ENCODE assay signal across 24 cellular contexts in genomic region chr17:27548369-27548768, GRCh38.
"Had no signal": no experiment of that assay in that cellular context is flagged by ENCODE, and none has a peak within 500 bp of the region (broad histone marks: within the 10 kb centered on the region; RNA-seq: fewer than 3 reads in every experiment).

No MANE protein-coding gene starts in this region.

- H3K4me1 ChIP-seq: parathyroid adenoma, right lobe of liver had no signal

- FAIRE-seq: small intestine, urothelium cell line had no signal

- H3K27me3 ChIP-seq: neutrophil, right lobe of liver, sigmoid colon, stomach, thyroid gland, tibial nerve, upper lobe of left lung, vagina had no signal

- H3K27ac ChIP-seq: neutrophil, parathyroid adenoma, psoas muscle, right lobe of liver, sigmoid colon, thoracic aorta, upper lobe of left lung, vagina had no signal

- DNase-seq: naive thymus-derived CD8-positive, alpha-beta T cell; nephron progenitor cell; psoas muscle; right lobe of liver; sigmoid colon; small intestine; stimulated activated CD4-positive, alpha-beta T cell treated with anti-CD3 and anti-CD28 coated beads, Interleukin-15, amount 100 ng/mL, for 24 hours; stimulated activated CD4-positive, alpha-beta T cell treated with anti-CD3 and anti-CD28 coated beads, Interleukin-2, amount 100 ng/mL, for 24 hours; stimulated activated CD4-positive, alpha-beta T cell treated with anti-CD3 and anti-CD28 coated beads, Interleukin-2, amount 100 ng/mL, for 48 hours; stimulated activated CD4-positive, alpha-beta T cell treated with anti-CD3 and anti-CD28 coated beads, Interleukin-4, amount 100 ng/mL, for 24 hours; stimulated activated naive B cell treated with anti-CD40 and anti-IgM and Interleukin-4, amounts not matched to agents 10 μg/mL and 1 μg/mL and 100 μg/mL, for 72 hours; stimulated activated naive CD4-positive, alpha-beta T cell treated with Interleukin-2 at 50 U/mL for 16 hours; stomach; thyroid gland; trophoblast cell; upper lobe of left lung had no signal

- H3K36me3 ChIP-seq: right lobe of liver, stomach, thoracic aorta, thyroid gland, vagina had no signal

- ATAC-seq: naive thymus-derived CD8-positive, alpha-beta T cell; natural killer cell treated with Interleukin-12 subunit alpha and Interleukin-12 subunit beta and Interleukin-15 and Interleukin-18, amount 100 ng/mL, for 72 hours; psoas muscle; right lobe of liver; stimulated activated effector memory CD8-positive, alpha-beta T cell treated with anti-CD3 and anti-CD28 coated beads, Interleukin-12 subunit alpha, Interleukin-12 subunit beta, amount 100 ng/mL, for 72 hours; stimulated activated naive B cell treated with anti-CD40 and anti-IgM and Interleukin-4, amounts not matched to agents 10 μg/mL and 1 μg/mL and 100 μg/mL, for 72 hours had no signal

- H3K4me3 ChIP-seq: psoas muscle, right lobe of liver, sigmoid colon, stomach, thoracic aorta, thyroid gland, tibial nerve, upper lobe of left lung, vagina had no signal

- H3K9me3 ChIP-seq: neutrophil, psoas muscle, right lobe of liver, sigmoid colon, stomach, thoracic aorta, thyroid gland, tibial nerve, upper lobe of left lung, vagina had no signal
